In the genomic region with DNA sequence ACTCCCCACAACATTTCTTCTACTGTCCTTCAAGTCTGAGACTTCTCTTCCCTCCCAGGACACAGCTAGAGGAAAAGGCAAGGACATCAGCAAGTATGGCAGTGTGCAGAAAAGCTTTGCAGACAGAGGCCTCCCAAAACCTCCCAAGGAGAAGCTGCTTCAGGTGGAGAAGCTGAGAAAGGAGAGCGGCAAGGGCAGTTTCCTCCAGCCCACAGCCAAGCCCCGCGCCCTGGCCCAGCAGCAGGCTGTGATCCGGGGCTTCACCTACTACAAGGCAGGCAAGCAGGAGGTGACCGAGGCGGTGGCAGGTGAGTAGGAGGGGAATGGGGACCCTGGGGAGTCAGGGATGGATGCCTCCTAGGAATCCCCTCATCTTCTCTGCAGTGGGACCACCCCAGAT, we compare ENCODE assay signal across 26 cellular contexts. TPM values are rescaled to one million over a fixed set of nuclear protein-coding genes. Genes with fewer than 3 reads are reported as not detected.
"Had no signal": no experiment of that assay in that cellular context is flagged by ENCODE, and none has a peak within 500 bp of the region (broad histone marks: within the 10 kb centered on the region; RNA-seq: fewer than 3 reads in every experiment).

No MANE protein-coding gene starts in this region.

- H3K4me1 ChIP-seq: ascending aorta had no signal

- DNase-seq: activated CD4-positive, alpha-beta T cell treated with anti-CD3 and anti-CD28 coated beads for 48 hours; activated CD4-positive, alpha-beta T cell treated with anti-CD3 and anti-CD28 coated beads, Interleukin-2, amount 50 U/mL, for 4 hours; activated CD4-positive, CD25-positive, alpha-beta regulatory T cell treated with anti-CD3 and anti-CD28 coated beads, Interleukin-2, amount 50 U/mL, for 72 hours; activated CD8-positive, alpha-beta memory T cell treated with anti-CD3 and anti-CD28 coated beads, Interleukin-2, amount 50 U/mL, for 48 hours; activated CD8-positive, alpha-beta T cell treated with anti-CD3 and anti-CD28 coated beads, Interleukin-2, amount 10 ng/mL, durations not matched to agents 7 days and 5 days; activated effector memory CD4-positive, alpha-beta T cell treated with anti-CD3 and anti-CD28 coated beads, Interleukin-2, amount 50 U/mL, for 16 hours; activated naive CD4-positive, alpha-beta T cell treated with Interleukin-2 at 50 U/mL for 16 hours; activated naive CD8-positive, alpha-beta T cell treated with anti-CD3 and anti-CD28 coated beads, Interleukin-2, amount 50 U/mL, for 24 hours; activated T-cell treated with anti-CD3 and anti-CD28 coated beads, Interleukin-2, amount 50 U/mL, for 1 hour; amniotic stem cell; MM.1S; NCI-H1105; NCI-H1436; NCI-H187; NCI-H2081; NCI-H510A treated with DMSO at 0.1 percent for 48 hours; PC-3; SHP77 treated with DMSO at 0.1 percent for 48 hours had no signal

- H3K27ac ChIP-seq: ascending aorta had no signal

- H3K36me3 ChIP-seq: ascending aorta had no signal

- H3K27me3 ChIP-seq: ascending aorta, body of pancreas had no signal

- H3K9me3 ChIP-seq: ascending aorta, body of pancreas had no signal

- H3K27ac Mint-ChIP-seq: activated CD8-positive, alpha-beta T cell treated with anti-CD3 and anti-CD28 coated beads, Interleukin-2, amount 10 ng/mL, durations not matched to agents 7 days and 5 days; activated naive CD4-positive, alpha-beta T cell treated with anti-CD3 and anti-CD28 coated beads, Interleukin-2, amount 50 U/mL, for 72 hours; activated naive CD8-positive, alpha-beta T cell treated with anti-CD3 and anti-CD28 coated beads, Interleukin-2, amount 50 U/mL, for 24 hours; activated T-helper 1 cell treated with anti-CD3 and anti-CD28 coated beads, Interleukin-12 subunit alpha, Interleukin-12 subunit beta, Interleukin-2, Interleukin-4 antibody, amounts not matched to agents 30 ng/mL and 10 ng/mL and 1 ng/mL, durations not matched to agents 14 hours and 24 hours and 36 hours; T-helper 1 cell treated with Interleukin-12 subunit alpha and Interleukin-12 subunit beta and Interleukin-4 antibody, amounts not matched to agents 30 μg/mL and 1 μg/mL, for 36 hours had no signal

- H3K4me3 Mint-ChIP-seq: activated CD8-positive, alpha-beta T cell treated with anti-CD3 and anti-CD28 coated beads, Interleukin-2, amount 10 ng/mL, durations not matched to agents 7 days and 5 days; activated naive CD8-positive, alpha-beta T cell treated with anti-CD3 and anti-CD28 coated beads, Interleukin-2, amount 50 U/mL, for 24 hours; activated T-helper 1 cell treated with anti-CD3 and anti-CD28 coated beads, Interleukin-12 subunit alpha, Interleukin-12 subunit beta, Interleukin-2, Interleukin-4 antibody, amounts not matched to agents 30 ng/mL and 10 ng/mL and 1 ng/mL, durations not matched to agents 14 hours and 24 hours and 36 hours; T-helper 1 cell treated with Interleukin-12 subunit alpha and Interleukin-12 subunit beta and Interleukin-4 antibody, amounts not matched to agents 30 μg/mL and 1 μg/mL, for 36 hours had no signal

- ATAC-seq: activated CD8-positive, alpha-beta T cell treated with anti-CD3 and anti-CD28 coated beads, Interleukin-2, amount 10 ng/mL, durations not matched to agents 7 days and 5 days; activated naive CD4-positive, alpha-beta T cell treated with anti-CD3 and anti-CD28 coated beads, Interleukin-2, amount 50 U/mL, for 72 hours; activated naive CD8-positive, alpha-beta T cell treated with anti-CD3 and anti-CD28 coated beads, Interleukin-2, amount 50 U/mL, for 24 hours; K562; PC-3 had no signal

- H3K36me3 Mint-ChIP-seq: activated naive CD4-positive, alpha-beta T cell treated with anti-CD3 and anti-CD28 coated beads, Interleukin-2, amount 50 U/mL, for 72 hours had no signal

- H3K4me3 ChIP-seq: ascending aorta, body of pancreas, K562 had no signal

- H3K9me3 Mint-ChIP-seq: activated naive CD4-positive, alpha-beta T cell treated with anti-CD3 and anti-CD28 coated beads, Interleukin-2, amount 50 U/mL, for 72 hours; activated naive CD8-positive, alpha-beta T cell treated with anti-CD3 and anti-CD28 coated beads, Interleukin-2, amount 50 U/mL, for 24 hours; activated T-helper 1 cell treated with anti-CD3 and anti-CD28 coated beads, Interleukin-12 subunit alpha, Interleukin-12 subunit beta, Interleukin-2, Interleukin-4 antibody, amounts not matched to agents 30 ng/mL and 10 ng/mL and 1 ng/mL, durations not matched to agents 14 hours and 24 hours and 36 hours; T-helper 1 cell treated with Interleukin-12 subunit alpha and Interleukin-12 subunit beta and Interleukin-4 antibody, amounts not matched to agents 30 μg/mL and 1 μg/mL, for 36 hours had no signal

RNA-seq across cellular contexts. Expression of a gene that starts 24.4 kb away (rescaled TPM):
- total RNA-seq: activated CD8-positive, alpha-beta T cell treated with anti-CD3 and anti-CD28 coated beads, Interleukin-2, amount 10 ng/mL, durations not matched to agents 7 days and 5 days; activated naive CD4-positive, alpha-beta T cell treated with anti-CD3 and anti-CD28 coated beads, Interleukin-2, amount 50 U/mL, for 72 hours; activated T-helper 1 cell treated with anti-CD3 and anti-CD28 coated beads, Interleukin-12 subunit alpha, Interleukin-12 subunit beta, Interleukin-2, Interleukin-4 antibody, amounts not matched to agents 30 ng/mL and 10 ng/mL and 1 ng/mL, durations not matched to agents 14 hours and 24 hours and 36 hours had no signal

RNA-seq across cellular contexts. Expression of a gene that starts 51.9 kb away (rescaled TPM):
- total RNA-seq: activated CD8-positive, alpha-beta T cell treated with anti-CD3 and anti-CD28 coated beads, Interleukin-2, amount 10 ng/mL, durations not matched to agents 7 days and 5 days; activated naive CD4-positive, alpha-beta T cell treated with anti-CD3 and anti-CD28 coated beads, Interleukin-2, amount 50 U/mL, for 72 hours; activated T-helper 1 cell treated with anti-CD3 and anti-CD28 coated beads, Interleukin-12 subunit alpha, Interleukin-12 subunit beta, Interleukin-2, Interleukin-4 antibody, amounts not matched to agents 30 ng/mL and 10 ng/mL and 1 ng/mL, durations not matched to agents 14 hours and 24 hours and 36 hours; ascending aorta; bronchial epithelial cell; K562; PC-3; SK-MEL-5 had no signal
